In the genomic region with DNA sequence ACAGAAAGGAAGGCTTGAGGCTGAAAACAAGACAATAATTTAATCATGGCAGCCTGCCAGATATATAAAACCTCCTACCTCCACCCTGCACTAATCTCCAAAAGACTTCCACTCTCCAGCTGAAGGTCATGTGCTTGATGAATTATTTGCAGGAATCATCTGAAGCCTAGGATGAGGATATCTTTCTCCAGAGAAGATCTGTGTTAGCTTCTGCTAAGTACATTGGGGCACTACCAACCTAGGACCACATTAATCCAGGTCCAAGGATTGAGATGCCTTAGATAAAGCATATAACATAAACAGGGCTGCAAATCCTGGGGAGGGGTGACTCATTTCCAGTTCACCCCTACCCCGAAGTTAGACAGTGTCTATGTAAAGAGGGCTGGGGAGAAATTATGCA, we compare ENCODE assay signal across 14 cellular contexts.
DNase-seq lines count a peak whose midpoint lies in the region; ATAC-seq lines count a peak whose summit lies in the region.
"Had no signal": no experiment of that assay in that cellular context is flagged by ENCODE, and none has a peak within 500 bp of the region (broad histone marks: within the 10 kb centered on the region; RNA-seq: fewer than 3 reads in every experiment).

No MANE protein-coding gene starts in this region.

- DNase-seq in D341Med (ENCODE audit: low spot score) (peak; percentile 42), LoVo (ENCODE audit: low spot score) (peak; percentile 28), amniotic epithelial cell (ENCODE audit: low read depth) (peak; percentile 82), lung microvascular endothelial cell (ENCODE audit: low read depth in 2 of 2) (peak; percentile 10 to 73), KBM-7 (no peak)
- DNase-seq in activated effector memory CD4-positive, alpha-beta T cell treated with anti-CD3 and anti-CD28 coated beads, Interleukin-2, amount 50 U/mL, for 16 hours = no peak
- DNase-seq: activated CD4-positive, alpha-beta T cell treated with anti-CD3 and anti-CD28 coated beads for 36 hours; CD8-positive, alpha-beta T cell; GOT3; naive B cell; NCI-H1048; T-helper 1 cell had no signal

- in situ Hi-C loops in KBM-7 (cut with MboI; ENCODE audit: low pct_unique_long_range_greater_than_20kb, low sequenced_read_pairs) = no loop called here

- no peak for ATAC-seq in HG02610 (IDR thresholded peaks at IDR 0.05; ENCODE audit: unreplicated experiment)
- no peak for ATAC-seq in HG02981 (IDR thresholded peaks at IDR 0.05; ENCODE audit: unreplicated experiment)
- ATAC-seq: activated CD4-positive, alpha-beta T cell treated with anti-CD3 and anti-CD28 coated beads for 36 hours; CD8-positive, alpha-beta T cell had no signal

Comparison
In these comparisons a context has a peak if more than half of its experiments do, and no peak if none do; other contexts are left out.
1. DNase-seq: peak in D341Med (single experiment), LoVo (single experiment), amniotic epithelial cell (single experiment) and lung microvascular endothelial cell (2 of 2); none in KBM-7 (single experiment) and activated effector memory CD4-positive, alpha-beta T cell treated with anti-CD3 and anti-CD28 coated beads, Interleukin-2, amount 50 U/mL, for 16 hours (single experiment).